In genomic region chr10:119520283-119520682, GRCh38 we compare ENCODE assay signal across 28 cellular contexts. TPM values are rescaled to one million over a fixed set of nuclear protein-coding genes. Genes with fewer than 3 reads are reported as not detected.
A peak's percentile ranks its signal among the peaks of the same experiment; 100 is the strongest.
DNase-seq lines count a peak whose midpoint lies in the region; ATAC-seq and TF ChIP-seq lines count a peak whose summit lies in the region.
"Had no signal": no experiment of that assay in that cellular context is flagged by ENCODE, and none has a peak within 500 bp of the region (broad histone marks: within the 10 kb centered on the region; RNA-seq: fewer than 3 reads in every experiment).

No MANE protein-coding gene starts in this region.

- H3K9me3 Mint-ChIP-seq in activated naive CD4-positive, alpha-beta T cell treated with anti-CD3 and anti-CD28 coated beads, Interleukin-2, amount 50 U/mL, for 24 hours = no peaks in the 10 kb centered on the region
- no peaks in the 10 kb centered on the region for H3K9me3 Mint-ChIP-seq in activated naive CD4-positive, alpha-beta T cell treated with anti-CD3 and anti-CD28 coated beads, Interleukin-2, amount 10 ng/mL, durations not matched to agents 7 days and 5 days
- H3K9me3 Mint-ChIP-seq in WTC11 (no peaks in the 10 kb centered on the region), endodermal cell (no peaks in the 10 kb centered on the region)
- H3K9me3 Mint-ChIP-seq in stimulated activated memory B cell treated with anti-CD40 and anti-IgM and Interleukin-4, amounts not matched to agents 10 μg/mL and 1 μg/mL and 100 μg/mL, for 72 hours = no peaks in the 10 kb centered on the region
- H3K9me3 Mint-ChIP-seq: T-helper 1 cell treated with Interleukin-12 subunit alpha and Interleukin-12 subunit beta and Interleukin-4 antibody, amounts not matched to agents 30 μg/mL and 1 μg/mL, for 36 hours had no signal

- no peaks in the 10 kb centered on the region for H3K4me1 ChIP-seq in endodermal cell (ENCODE audit: control insufficient read depth, insufficient read depth, low read length)
- H3K4me1 ChIP-seq: adrenal gland, gastrocnemius medialis, HAP-1 had no signal

- no peak overlapping the region for H3K27ac ChIP-seq in endodermal cell (ENCODE audit: low read depth, low read length)
- H3K27ac ChIP-seq: adrenal gland, brain microvascular endothelial cell, esophagus muscularis mucosa, gastrocnemius medialis, hepatocyte, HL-60, thoracic aorta had no signal

- POLR2A ChIA-PET in WTC11 (lab: Charles Lee) = no interaction called here

- H3K36me3 ChIP-seq in endodermal cell (ENCODE audit: control insufficient read depth, insufficient read depth, low read length) = no peaks in the 10 kb centered on the region
- H3K36me3 ChIP-seq: adrenal gland, gastrocnemius medialis had no signal

- no peaks in the 10 kb centered on the region for H3K27me3 ChIP-seq in endodermal cell (ENCODE audit: control insufficient read depth, insufficient read depth, low read length, poor library complexity, severe bottlenecking)
- H3K27me3 ChIP-seq: brain microvascular endothelial cell, esophagus muscularis mucosa, gastrocnemius medialis, hepatocyte had no signal

- H3K4me1 Mint-ChIP-seq in activated naive CD4-positive, alpha-beta T cell treated with anti-CD3 and anti-CD28 coated beads, Interleukin-2, amount 50 U/mL, for 24 hours = peaks cover 79% of the 10 kb centered on the region
- H3K4me1 Mint-ChIP-seq in activated naive CD4-positive, alpha-beta T cell treated with anti-CD3 and anti-CD28 coated beads, Interleukin-2, amount 10 ng/mL, durations not matched to agents 7 days and 5 days = peaks cover 62% of the 10 kb centered on the region
- H3K4me1 Mint-ChIP-seq in WTC11 (peaks cover 22% of the 10 kb centered on the region), endodermal cell (peaks cover 4% of the 10 kb centered on the region)
- H3K4me1 Mint-ChIP-seq in stimulated activated memory B cell treated with anti-CD40 and anti-IgM and Interleukin-4, amounts not matched to agents 10 μg/mL and 1 μg/mL and 100 μg/mL, for 72 hours = peaks cover 50% of the 10 kb centered on the region

- no peak overlapping the region for H3K4me3 ChIP-seq in endodermal cell (ENCODE audit: low read length)
- H3K4me3 ChIP-seq: adrenal gland, esophagus muscularis mucosa, gastrocnemius medialis, HAP-1, hepatocyte, thoracic aorta had no signal

- no peaks in the 10 kb centered on the region for H3K9me3 ChIP-seq in endodermal cell (ENCODE audit: control insufficient read depth, low read length)
- H3K9me3 ChIP-seq: adrenal gland, esophagus muscularis mucosa, gastrocnemius medialis, HAP-1, thoracic aorta had no signal

- H3K27ac Mint-ChIP-seq in activated naive CD4-positive, alpha-beta T cell treated with anti-CD3 and anti-CD28 coated beads, Interleukin-2, amount 50 U/mL, for 24 hours = peak overlapping the region; percentile 98
- H3K27ac Mint-ChIP-seq in activated naive CD4-positive, alpha-beta T cell treated with anti-CD3 and anti-CD28 coated beads, Interleukin-2, amount 10 ng/mL, durations not matched to agents 7 days and 5 days = no peak overlapping the region
- H3K27ac Mint-ChIP-seq in WTC11 = peak overlapping the region; percentile 40; the same call in 1 of the 2 replicates
- no peak overlapping the region for H3K27ac Mint-ChIP-seq in endodermal cell
- peak overlapping the region; percentile 93 for H3K27ac Mint-ChIP-seq in stimulated activated memory B cell treated with anti-CD40 and anti-IgM and Interleukin-4, amounts not matched to agents 10 μg/mL and 1 μg/mL and 100 μg/mL, for 72 hours
- H3K27ac Mint-ChIP-seq: B cell had no signal

- CTCF ChIA-PET in activated naive CD4-positive, alpha-beta T cell treated with anti-CD3 and anti-CD28 coated beads, Interleukin-2, amount 10 ng/mL, durations not matched to agents 7 days and 5 days (lab: Charles Lee) = interaction anchor here (1.5 kb wide), 1 partner anchor 21 kb away, joined by 6 read pairs; the partner anchor contains the start of gene RGS10
- CTCF ChIA-PET in WTC11 (lab: Charles Lee) = no interaction called here

- no peak overlapping the region for H3K9ac ChIP-seq in endodermal cell (ENCODE audit: extremely low read depth, low read length, poor library complexity, severe bottlenecking)

- H3K4me3 Mint-ChIP-seq in activated naive CD4-positive, alpha-beta T cell treated with anti-CD3 and anti-CD28 coated beads, Interleukin-2, amount 50 U/mL, for 24 hours = no peak overlapping the region
- no peak overlapping the region for H3K4me3 Mint-ChIP-seq in activated naive CD4-positive, alpha-beta T cell treated with anti-CD3 and anti-CD28 coated beads, Interleukin-2, amount 10 ng/mL, durations not matched to agents 7 days and 5 days
- H3K4me3 Mint-ChIP-seq in WTC11 = no peak overlapping the region
- H3K4me3 Mint-ChIP-seq in endodermal cell = no peak overlapping the region
- no peak overlapping the region for H3K4me3 Mint-ChIP-seq in stimulated activated memory B cell treated with anti-CD40 and anti-IgM and Interleukin-4, amounts not matched to agents 10 μg/mL and 1 μg/mL and 100 μg/mL, for 72 hours
- H3K4me3 Mint-ChIP-seq: B cell; T-helper 1 cell treated with Interleukin-12 subunit alpha and Interleukin-12 subunit beta and Interleukin-4 antibody, amounts not matched to agents 30 μg/mL and 1 μg/mL, for 36 hours had no signal

- DNase-seq in activated naive CD4-positive, alpha-beta T cell treated with anti-CD3 and anti-CD28 coated beads, Interleukin-2, amount 10 ng/mL, durations not matched to agents 7 days and 5 days = no peak
- DNase-seq in WTC11 (ENCODE audit: low spot score) (no peak), endodermal cell (peak; percentile 30), MV-4-11 (lab: John Stamatoyannopoulos, UW) (no peak), T-helper 9 cell (no peak)
- DNase-seq: activated CD4-positive, CD25-positive, alpha-beta regulatory T cell treated with anti-CD3 and anti-CD28 coated beads, Interleukin-2, amount 50 U/mL, for 72 hours; activated CD8-positive, alpha-beta memory T cell treated with anti-CD3 and anti-CD28 coated beads for 24 hours; activated T-cell treated with anti-CD3 and anti-CD28 coated beads, Interleukin-2, amount 50 U/mL, for 1 hour; adrenal gland; brain microvascular endothelial cell; Calu3; effector memory CD4-positive, alpha-beta T cell; gastrocnemius medialis; left colon; NCI-H1105; NCI-H1930; NCI-H69; stimulated activated CD4-positive, alpha-beta T cell treated with anti-CD3 and anti-CD28 coated beads, Interleukin-1b, Interleukin-23, amount 100 ng/mL, for 48 hours had no signal

- 92 to 94% methylated on average over 13 to 16 of the region's 16 CpGs for WGBS in endodermal cell (ENCODE audit: insufficient coverage in 1 of 2, insufficient read length in 1 of 2), 2 experiments

- ATAC-seq in WTC11 (no peak), HG02571 (IDR thresholded peaks at IDR 0.05; ENCODE audit: unreplicated experiment) (no peak)
- ATAC-seq in stimulated activated memory B cell treated with anti-CD40 and anti-IgM and Interleukin-4, amounts not matched to agents 10 μg/mL and 1 μg/mL and 100 μg/mL, for 72 hours = no peak
- ATAC-seq: gastrocnemius medialis, left colon had no signal

- H3K36me3 Mint-ChIP-seq in activated naive CD4-positive, alpha-beta T cell treated with anti-CD3 and anti-CD28 coated beads, Interleukin-2, amount 50 U/mL, for 24 hours = peaks cover 16% of the 10 kb centered on the region
- H3K36me3 Mint-ChIP-seq in activated naive CD4-positive, alpha-beta T cell treated with anti-CD3 and anti-CD28 coated beads, Interleukin-2, amount 10 ng/mL, durations not matched to agents 7 days and 5 days = peaks cover 69% of the 10 kb centered on the region
- H3K36me3 Mint-ChIP-seq in WTC11 (no peaks in the 10 kb centered on the region), endodermal cell (ENCODE audit: low read depth) (no peaks in the 10 kb centered on the region)
- peaks cover 67% of the 10 kb centered on the region for H3K36me3 Mint-ChIP-seq in stimulated activated memory B cell treated with anti-CD40 and anti-IgM and Interleukin-4, amounts not matched to agents 10 μg/mL and 1 μg/mL and 100 μg/mL, for 72 hours

- H3K27me3 Mint-ChIP-seq in activated naive CD4-positive, alpha-beta T cell treated with anti-CD3 and anti-CD28 coated beads, Interleukin-2, amount 50 U/mL, for 24 hours = no peaks in the 10 kb centered on the region
- no peaks in the 10 kb centered on the region for H3K27me3 Mint-ChIP-seq in activated naive CD4-positive, alpha-beta T cell treated with anti-CD3 and anti-CD28 coated beads, Interleukin-2, amount 10 ng/mL, durations not matched to agents 7 days and 5 days
- no peaks in the 10 kb centered on the region for H3K27me3 Mint-ChIP-seq in WTC11 (ENCODE audit: low read depth)
- H3K27me3 Mint-ChIP-seq in endodermal cell (ENCODE audit: insufficient read depth) = no peaks in the 10 kb centered on the region
- H3K27me3 Mint-ChIP-seq in stimulated activated memory B cell treated with anti-CD40 and anti-IgM and Interleukin-4, amounts not matched to agents 10 μg/mL and 1 μg/mL and 100 μg/mL, for 72 hours = no peaks in the 10 kb centered on the region
- H3K27me3 Mint-ChIP-seq: B cell had no signal

- no peak for TF ChIP-seq CTCF in WTC11 (IDR thresholded peaks at IDR 0.05)
- no peak for TF ChIP-seq CTCF in endodermal cell (conservative IDR thresholded peaks at IDR 0.05)

TF ChIP-seq in WTC11, 78 proteins besides CTCF, POLR2A, EP300 and RAD21 (continues in another document):
- TF ChIP-seq TP53 (CRISPR knock-in tag; IDR thresholded peaks at IDR 0.05) = no peak
- TF ChIP-seq, protein P1, sequence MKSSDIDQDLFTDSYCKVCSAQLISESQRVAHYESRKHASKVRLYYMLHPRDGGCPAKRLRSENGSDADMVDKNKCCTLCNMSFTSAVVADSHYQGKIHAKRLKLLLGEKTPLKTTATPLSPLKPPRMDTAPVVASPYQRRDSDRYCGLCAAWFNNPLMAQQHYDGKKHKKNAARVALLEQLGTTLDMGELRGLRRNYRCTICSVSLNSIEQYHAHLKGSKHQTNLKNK (CRISPR knock-in tag; IDR thresholded peaks at IDR 0.05) = no peak
- no peak for TF ChIP-seq ZNF219 (CRISPR knock-in tag; IDR thresholded peaks at IDR 0.05; ENCODE audit: borderline replicate concordance)
- TF ChIP-seq ATF2 (CRISPR knock-in tag; IDR thresholded peaks at IDR 0.05; ENCODE audit: borderline replicate concordance, low read depth) = no peak
- no peak for TF ChIP-seq SOX15 (CRISPR knock-in tag; IDR thresholded peaks at IDR 0.05)
- no peak for TF ChIP-seq NFE2L1 (CRISPR knock-in tag; IDR thresholded peaks at IDR 0.05)

RNA-seq across cellular contexts. Expression of gene RGS10, which starts 22.2 kb away (rescaled TPM):
- total RNA-seq in WTC11 (2021) (21.6 to 23.1 TPM (median 22.6 TPM) in 3 replicates), endodermal cell (1 to 10 TPM; 4.3 to 7.5 TPM)
- polyA plus RNA-seq in endodermal cell (2013, experiment 1 of 2) = 9.8 TPM
- polyA plus RNA-seq in endodermal cell (2013, experiment 2 of 2) = 8.5 TPM

Comparison
In these comparisons a context has a peak if more than half of its experiments do, and no peak if none do; other contexts are left out.
1. H3K27ac Mint-ChIP-seq: peak in activated naive CD4-positive, alpha-beta T cell treated with anti-CD3 and anti-CD28 coated beads, Interleukin-2, amount 50 U/mL, for 24 hours (single experiment), WTC11 (single experiment) and stimulated activated memory B cell treated with anti-CD40 and anti-IgM and Interleukin-4, amounts not matched to agents 10 μg/mL and 1 μg/mL and 100 μg/mL, for 72 hours (single experiment); none in activated naive CD4-positive, alpha-beta T cell treated with anti-CD3 and anti-CD28 coated beads, Interleukin-2, amount 10 ng/mL, durations not matched to agents 7 days and 5 days (single experiment) and endodermal cell (single experiment).